22 cellular contexts compared by ENCODE assay signal in genomic region chr11:17156283-17156682, GRCh38. TPM values are rescaled to one million over a fixed set of nuclear protein-coding genes. Genes with fewer than 3 reads are reported as not detected.
A peak's percentile ranks its signal among the peaks of the same experiment; 100 is the strongest.
DNase-seq lines count a peak whose midpoint lies in the region; ATAC-seq, FAIRE-seq and TF ChIP-seq lines count a peak whose summit lies in the region.
"Had no signal": no experiment of that assay in that cellular context is flagged by ENCODE, and none has a peak within 500 bp of the region (broad histone marks: within the 10 kb centered on the region; RNA-seq: fewer than 3 reads in every experiment).

No MANE protein-coding gene starts in this region.

- H3K27ac Mint-ChIP-seq in GM23338 (peak overlapping the region; percentile 68), WTC11 (0 out of 2 replicates have a peak overlapping the region, but pooled peaks have one; percentile 5), immature natural killer cell (peak overlapping the region; percentile 40 to 84 (median 56))
- H3K27ac Mint-ChIP-seq: CD4-positive, alpha-beta T cell had no signal

- H3K4me3 Mint-ChIP-seq in GM23338 (no peak overlapping the region), WTC11 (no peak overlapping the region), immature natural killer cell (peak overlapping the region in 2 of 5 donors; percentile 28 to 52)
- H3K4me3 Mint-ChIP-seq: CD4-positive, alpha-beta T cell had no signal

- no peak overlapping the region for H3K9ac ChIP-seq in smooth muscle cell (ENCODE audit: low read depth)
- H3K9ac ChIP-seq: BLaER1 had no signal

- no peaks in the 10 kb centered on the region; the same call in 1 of the 2 replicates for H3K36me3 ChIP-seq in GM23338 (ENCODE audit: insufficient read depth)
- H3K36me3 ChIP-seq in smooth muscle cell (ENCODE audit: low read depth) = peaks cover 5% of the 10 kb centered on the region
- peaks cover 0 to 19% (median 0%) of the 10 kb centered on the region in 4 donors for H3K36me3 ChIP-seq in upper lobe of left lung

- peaks cover 94% of the 10 kb centered on the region for H3K79me2 ChIP-seq in GM23338 (replicated peaks; ENCODE audit: insufficient read depth)
- peaks cover 56% of the 10 kb centered on the region for H3K79me2 ChIP-seq in smooth muscle cell (ENCODE audit: low read depth)

- H3K27me3 Mint-ChIP-seq in GM23338 (ENCODE audit: insufficient read depth, low read depth, poor library complexity) = no peaks in the 10 kb centered on the region
- no peaks in the 10 kb centered on the region for H3K27me3 Mint-ChIP-seq in WTC11 (ENCODE audit: low read depth)
- H3K27me3 Mint-ChIP-seq in immature natural killer cell (ENCODE audit: low read depth in 3 of 3) = no peaks in the 10 kb centered on the region
- H3K27me3 Mint-ChIP-seq: CD4-positive, alpha-beta T cell had no signal

- no peaks in the 10 kb centered on the region for H3K9me2 ChIP-seq in GM23338 (ENCODE audit: insufficient read depth)

- no peak for TF ChIP-seq CTCF in A549 (IDR thresholded peaks at IDR 0.05)
- TF ChIP-seq CTCF in GM23338 (conservative IDR thresholded peaks at IDR 0.05; ENCODE audit: low read depth in 2 of 2) = no peak
- TF ChIP-seq CTCF in WTC11 (IDR thresholded peaks at IDR 0.05) = no peak
- TF ChIP-seq CTCF in smooth muscle cell (IDR thresholded peaks at IDR 0.05; ENCODE audit: borderline replicate concordance, insufficient read depth, poor library complexity, severe bottlenecking) = no peak
- no peak for TF ChIP-seq CTCF in upper lobe of left lung (IDR thresholded peaks at IDR 0.05)

- ATAC-seq in A549 = no peak
- peak; percentile 78 for ATAC-seq in GM23338
- peak; percentile 51; the same call in 1 of the 2 replicates for ATAC-seq in WTC11
- no peak for ATAC-seq in upper lobe of left lung (ENCODE audit: low FRiP score in 2 of 2)

- DNase-seq in A549 (ENCODE audit: low read depth in 1 of 2, low spot score in 1 of 2) (no peak), GM23338 (ENCODE audit: low spot score) (no peak), WTC11 (ENCODE audit: low spot score) (peak; percentile 13), immature natural killer cell (no peak), smooth muscle cell (lab: John Stamatoyannopoulos, UW; ENCODE audit: unreplicated experiment) (no peak), DMS153 (lab: John Stamatoyannopoulos, UW) (no peak), upper lobe of left lung (no peak)
- DNase-seq: ACHN; CD4-positive, alpha-beta T cell; COR-L47; DMS79 treated with DMSO at 0.1 percent for 48 hours; NCI-H1092 treated with DMSO at 0.1 percent for 48 hours; NCI-H146; NCI-H2029; NCI-H2227 treated with DMSO at 0.1 percent for 48 hours; NCI-H524; NCI-H82; Right ventricle myocardium superior had no signal

- H3K9me3 Mint-ChIP-seq in GM23338 (no peaks in the 10 kb centered on the region), WTC11 (no peaks in the 10 kb centered on the region), immature natural killer cell (peaks cover 0 to 2% (median 0%) of the 10 kb centered on the region in 6 donors)
- H3K9me3 Mint-ChIP-seq: CD4-positive, alpha-beta T cell had no signal

- CTCF ChIA-PET in A549 (lab: Yijun Ruan, JAX) (no interaction called here), WTC11 (lab: Charles Lee) (interaction anchor here (0.6 kb wide), 1 partner anchor 9 kb away, joined by 3 read pairs; no protein-coding TSS in a partner anchor)

- TF ChIP-seq EP300 in A549 (IDR thresholded peaks at IDR 0.05) (no peak), upper lobe of left lung (IDR thresholded peaks at IDR 0.05) (no peak)

- H3K4me3 ChIP-seq in A549 (no peak overlapping the region), GM23338 (no peak overlapping the region), smooth muscle cell (no peak overlapping the region), upper lobe of left lung (no peak overlapping the region)
- H3K4me3 ChIP-seq: BLaER1 had no signal

- H3K4me1 ChIP-seq in A549 = peaks cover 2% of the 10 kb centered on the region; the same call in 1 of the 3 replicates
- no peaks in the 10 kb centered on the region; the same call in 1 of the 2 replicates for H3K4me1 ChIP-seq in GM23338 (ENCODE audit: insufficient read depth)
- no peaks in the 10 kb centered on the region for H3K4me1 ChIP-seq in smooth muscle cell (ENCODE audit: low read depth)
- peaks cover 15 to 41% (median 19%) of the 10 kb centered on the region in 4 donors for H3K4me1 ChIP-seq in upper lobe of left lung

- POLR2A ChIA-PET in A549 (lab: Yijun Ruan, JAX) (no interaction called here), WTC11 (lab: Charles Lee) (no interaction called here)

- 98% methylated on average over 2 of the region's 2 CpGs for WGBS in A549 (ENCODE audit: missing lambda C conversion rate)
- 95% methylated on average over 2 of the region's 2 CpGs for WGBS in smooth muscle cell (ENCODE audit: low lambda C conversion rate)
- WGBS in upper lobe of left lung, 2 donors = 82 to 91% methylated on average over 2 of the region's 2 CpGs

- FAIRE-seq in A549 (lab: Jason Lieb, UNC) = no peak
- FAIRE-seq: GM12891, GM18507, RCC 7860 had no signal

- no peaks in the 10 kb centered on the region for H3F3A ChIP-seq in GM23338 (replicated peaks; ENCODE audit: low read depth)
- H3F3A ChIP-seq in smooth muscle cell (ENCODE audit: low read depth) = no peaks in the 10 kb centered on the region

- peaks cover 42% of the 10 kb centered on the region for H4K20me1 ChIP-seq in GM23338 (replicated peaks; ENCODE audit: insufficient read depth)
- peaks cover 87% of the 10 kb centered on the region for H4K20me1 ChIP-seq in smooth muscle cell (ENCODE audit: low read depth)

- H3K9me3 ChIP-seq in A549 (no peaks in the 10 kb centered on the region), smooth muscle cell (replicated peaks; ENCODE audit: low read depth) (no peaks in the 10 kb centered on the region), upper lobe of left lung (no peaks in the 10 kb centered on the region)
- H3K9me3 ChIP-seq: BLaER1 had no signal

- H3K36me3 Mint-ChIP-seq in GM23338 (ENCODE audit: low read depth) (peaks cover 16% of the 10 kb centered on the region; the same call in 2 of the 3 replicates), WTC11 (peaks cover 12% of the 10 kb centered on the region), immature natural killer cell (peaks cover 0 to 20% (median 8%) of the 10 kb centered on the region in 3 donors)

- no peak overlapping the region for H2AFZ ChIP-seq in GM23338
- no peak overlapping the region for H2AFZ ChIP-seq in smooth muscle cell (ENCODE audit: low read depth)

- no peak overlapping the region for H3K27ac ChIP-seq in A549
- H3K27ac ChIP-seq in GM23338 (ENCODE audit: low read depth) = no peak overlapping the region
- no peak overlapping the region for H3K27ac ChIP-seq in smooth muscle cell (ENCODE audit: low read depth)
- H3K27ac ChIP-seq in upper lobe of left lung = peak overlapping the region in 1 of 4 donors; percentile 10
- H3K27ac ChIP-seq: BLaER1 had no signal

- H3K27me3 ChIP-seq in GM23338 (ENCODE audit: insufficient read depth) = no peaks in the 10 kb centered on the region
- H3K27me3 ChIP-seq in smooth muscle cell (ENCODE audit: low read depth) = no peaks in the 10 kb centered on the region
- H3K27me3 ChIP-seq in upper lobe of left lung = no peaks in the 10 kb centered on the region
- H3K27me3 ChIP-seq: BLaER1 had no signal

- peaks cover 22% of the 10 kb centered on the region for H3K4me1 Mint-ChIP-seq in GM23338
- peaks cover 25% of the 10 kb centered on the region for H3K4me1 Mint-ChIP-seq in WTC11
- H3K4me1 Mint-ChIP-seq in immature natural killer cell = peaks cover 55 to 68% of the 10 kb centered on the region in 2 donors

- TF ChIP-seq POLR2A in A549 (IDR thresholded peaks at IDR 0.05; ENCODE audit: low read length) = no peak
- no peak for TF ChIP-seq POLR2A in upper lobe of left lung (IDR thresholded peaks at IDR 0.05)

- no peak for TF ChIP-seq RAD21 in A549 (conservative IDR thresholded peaks at IDR 0.05 in 1 of 2, IDR thresholded peaks at IDR 0.05 in 1 of 2)

- H3K4me2 ChIP-seq in A549 (no peak overlapping the region), GM23338 (no peak overlapping the region), smooth muscle cell (no peak overlapping the region)
- H3K4me2 ChIP-seq: BLaER1 had no signal

TF ChIP-seq in A549, 52 proteins besides CTCF, POLR2A, EP300 and RAD21 (continues in another document):
- no peak for TF ChIP-seq USF2 (IDR thresholded peaks at IDR 0.05)

TF ChIP-seq in GM23338, 12 proteins besides CTCF, POLR2A, EP300 and RAD21 (continues in another document):
- TF ChIP-seq ETS1 (IDR thresholded peaks at IDR 0.05) = no peak
- no peak for TF ChIP-seq CREB1 (CRISPR knock-in tag; IDR thresholded peaks at IDR 0.05; ENCODE audit: low read depth)

TF ChIP-seq in WTC11, 78 proteins besides CTCF, POLR2A, EP300 and RAD21 (continues in another document):
- no peak for TF ChIP-seq ZNF317 (CRISPR knock-in tag; IDR thresholded peaks at IDR 0.05; ENCODE audit: borderline replicate concordance, low read depth)
- TF ChIP-seq USF2 (CRISPR knock-in tag; IDR thresholded peaks at IDR 0.05) = peak; percentile 51; the same call in 1 of the 2 replicates
- no peak for TF ChIP-seq E2F4 (CRISPR knock-in tag; IDR thresholded peaks at IDR 0.05; ENCODE audit: borderline replicate concordance, low read depth)

RNA-seq across cellular contexts. Expression of gene PIK3C2A, which starts 51.5 kb away (rescaled TPM):
- 35.9 and 51.0 TPM in 2 replicates for polyA plus RNA-seq in A549 (2011; rRNA removed)
- polyA plus RNA-seq in A549 (2012; cell fraction: cytosol; rRNA removed) = 5.8 and 6.0 TPM in 2 replicates
- 3.6 and 6.0 TPM in 2 replicates for polyA plus RNA-seq in A549 (2012; cell fraction: nucleus; rRNA removed)
- 28.3 to 31.7 TPM (median 30.7 TPM) in 3 replicates for polyA plus RNA-seq in A549 (2017; fragmentation: RNase III; extraction: RNeasy Plus Mini Kit Qiagen cat#74134 plus additional on column Dnase treatment)
- polyA minus RNA-seq in A549 (2011; rRNA and poly(A)+ RNA removed) = 17.4 and 20.0 TPM in 2 replicates
- 117 and 123 TPM in 2 replicates for total RNA-seq in GM23338 (2014; rRNA removed; shearing (Covaris generic))
- polyA plus RNA-seq in GM23338 (2016; fragmentation: Nextera tagmentation; extraction: Ambion mirVana) = 45.8 and 59.5 TPM in 2 replicates
- total RNA-seq in WTC11 (2021) = 90.1 to 105 TPM (median 97.2 TPM) in 3 replicates
- polyA plus RNA-seq in immature natural killer cell = 10 to 100 TPM in 1 of 3 donors, 1 to 10 TPM in 2; 5.0 to 13.3 (median 5.5) TPM
- total RNA-seq in smooth muscle cell = 50.6 and 58.8 TPM in 2 replicates
- polyA plus RNA-seq in smooth muscle cell = 10.0 and 13.6 TPM in 2 replicates
- total RNA-seq in upper lobe of left lung = 10 to 100 TPM; 41.0 to 90.2 (median 72.9) TPM

Comparison
In these comparisons a context has a peak if more than half of its experiments do, and no peak if none do; other contexts are left out.
1. ATAC-seq: peak in GM23338 (single experiment) and WTC11 (single experiment); none in A549 (0 of 2) and upper lobe of left lung (0 of 2).
2. H3K27ac Mint-ChIP-seq: peak in every context shown above with its lines; median percentile 68 in GM23338; 56 in immature natural killer cell; 5 in WTC11.
3. Of the 8 proteins assayed by ChIP-seq in both WTC11 and A549: peak only in WTC11: USF2; only in A549: none; in both: none; in neither: 7.